Comparison of ENCODE assay signal across 2 cellular contexts in genomic region chr4:121946644-121947043, GRCh38.
TF ChIP-seq lines count a peak whose summit lies in the region.

No MANE protein-coding gene starts in this region.

TF ChIP-seq in HepG2, 621 proteins besides CTCF, POLR2A, EP300 and RAD21:
- TF ChIP-seq ZNF883 (CRISPR knock-in tag; IDR thresholded peaks at IDR 0.05; ENCODE audit: not compliant biosample characterization) = no peak
- 0 out of 2 replicates have a peak, but pooled peaks have one; percentile 14 for TF ChIP-seq NFE2L2 (IDR thresholded peaks at IDR 0.05; ENCODE audit: low read length)

TF ChIP-seq in endothelial cell of umbilical vein, 7 proteins besides CTCF, POLR2A, EP300 and RAD21:
- TF ChIP-seq FOS (IDR thresholded peaks at IDR 0.05; ENCODE audit: borderline replicate concordance, insufficient read depth, low read length) (no peak), JUN (IDR thresholded peaks at IDR 0.05; ENCODE audit: borderline replicate concordance, insufficient read depth, insufficient read length, low read depth) (peak; percentile 23)
